9 cellular contexts compared by ENCODE assay signal in genomic region chr5:126594077-126594476, GRCh38. TPM values are rescaled to one million over a fixed set of nuclear protein-coding genes. Genes with fewer than 3 reads are reported as not detected.
DNase-seq lines count a peak whose midpoint lies in the region; ATAC-seq and TF ChIP-seq lines count a peak whose summit lies in the region.
"Had no signal": no experiment of that assay in that cellular context is flagged by ENCODE, and none has a peak within 500 bp of the region (broad histone marks: within the 10 kb centered on the region; RNA-seq: fewer than 3 reads in every experiment).

No MANE protein-coding gene starts in this region.

- H3K9me3 ChIP-seq in RWPE2 (ENCODE audit: severe bottlenecking) (no peaks in the 10 kb centered on the region), fibroblast of lung (ENCODE audit: control insufficient read depth, insufficient read depth, low read depth, low read length) (no peaks in the 10 kb centered on the region), prostate gland (no peaks in the 10 kb centered on the region), Karpas-422 (ENCODE audit: low read length) (no peaks in the 10 kb centered on the region)

- WGBS in prostate gland, result 19% methylated on average over 12 of the region's 12 CpGs

- peak overlapping the region; percentile 97 for H3K4me2 ChIP-seq in fibroblast of lung (ENCODE audit: extremely low read depth, insufficient read depth, low read length)
- no peak overlapping the region for H3K4me2 ChIP-seq in Karpas-422 (ENCODE audit: low read depth, low read length, poor library complexity, severe bottlenecking)

- no peaks in the 10 kb centered on the region for H4K20me1 ChIP-seq in fibroblast of lung (ENCODE audit: control insufficient read depth, extremely low read depth, insufficient read depth, low read length)
- no peaks in the 10 kb centered on the region for H4K20me1 ChIP-seq in Karpas-422 (ENCODE audit: insufficient read depth, low read depth, low read length)

- H3K27me3 ChIP-seq in RWPE2 (ENCODE audit: insufficient read depth, poor library complexity, severe bottlenecking) (no peaks in the 10 kb centered on the region), fibroblast of lung (ENCODE audit: control insufficient read depth, insufficient read depth, low read length) (no peaks in the 10 kb centered on the region), prostate gland (replicated peaks; ENCODE audit: insufficient read depth) (no peaks in the 10 kb centered on the region), Karpas-422 (ENCODE audit: low read length) (no peaks in the 10 kb centered on the region)

- TF ChIP-seq POLR2A in prostate gland (IDR thresholded peaks at IDR 0.05), result no peak

- H3K4me1 ChIP-seq in RWPE2 (ENCODE audit: insufficient read depth, poor library complexity, severe bottlenecking), result peaks cover 12% of the 10 kb centered on the region
- H3K4me1 ChIP-seq in fibroblast of lung (ENCODE audit: control insufficient read depth, extremely low read depth, insufficient read depth, low read length), result peaks cover 3% of the 10 kb centered on the region
- H3K4me1 ChIP-seq in prostate gland (replicated peaks), result no peaks in the 10 kb centered on the region
- no peaks in the 10 kb centered on the region for H3K4me1 ChIP-seq in Karpas-422 (ENCODE audit: low read length)

- H3K27ac ChIP-seq in RWPE2 (ENCODE audit: poor library complexity, severe bottlenecking) (peak overlapping the region; percentile 75), fibroblast of lung (ENCODE audit: insufficient read depth, low read length) (peak overlapping the region; percentile 39), prostate gland (peak overlapping the region; percentile 66 to 75), Karpas-422 (ENCODE audit: low read length) (no peak overlapping the region)
- H3K27ac ChIP-seq: HL-60 had no signal

- ATAC-seq in RWPE2 (ENCODE audit: low read depth) (no peak), HG03139 (IDR thresholded peaks at IDR 0.05; ENCODE audit: unreplicated experiment) (no peak)

- intact Hi-C loops in prostate gland (cut with DNase I), result no loop called here
- intact Hi-C loops in posterior cingulate gyrus (cut with DNase I), result no loop called here

- DNase-seq in Daoy (ENCODE audit: low read depth) (peak; percentile 10), RWPE2 (ENCODE audit: low spot score) (no peak), fibroblast of lung (ENCODE audit: low read depth in 2 of 2) (peak; percentile 20 to 39), prostate gland (ENCODE audit: low spot score) (peak; percentile 67), COR-L47 (lab: John Stamatoyannopoulos, UW) (no peak), posterior cingulate gyrus (no peak), Karpas-422 (no peak)

- H3K4me3 ChIP-seq in RWPE2 (ENCODE audit: severe bottlenecking) (peak overlapping the region; percentile 41), fibroblast of lung (replicated peaks in 1 of 4; ENCODE audit: control extremely low read depth in 1 of 4, insufficient read depth in 1 of 4, low read depth in 3 of 4, low read length in 4 of 4) (peak overlapping the region; percentile 69 to 72 (median 71)), prostate gland (peak overlapping the region; percentile 46 to 59), Karpas-422 (ENCODE audit: low read length) (no peak overlapping the region)

- TF ChIP-seq CTCF in RWPE2 (IDR thresholded peaks at IDR 0.05; ENCODE audit: poor library complexity, severe bottlenecking) (no peak), fibroblast of lung (conservative IDR thresholded peaks at IDR 0.05 in 1 of 2, IDR thresholded peaks at IDR 0.05 in 1 of 2; ENCODE audit: low read depth in 1 of 2, low read length in 2 of 2) (no peak), prostate gland (IDR thresholded peaks at IDR 0.05) (no peak)

- H3K36me3 ChIP-seq in RWPE2 (ENCODE audit: low read depth) (peaks cover 29% of the 10 kb centered on the region), fibroblast of lung (ENCODE audit: control insufficient read depth, insufficient read depth, low read length) (no peaks in the 10 kb centered on the region), prostate gland (no peaks in the 10 kb centered on the region), Karpas-422 (ENCODE audit: insufficient read depth, low read length) (no peaks in the 10 kb centered on the region)

- H3K79me2 ChIP-seq in fibroblast of lung (ENCODE audit: control insufficient read depth, insufficient read depth, low read length), result peaks cover 5% of the 10 kb centered on the region
- H3K79me2 ChIP-seq in Karpas-422 (ENCODE audit: low read length), result no peaks in the 10 kb centered on the region

- no peaks in the 10 kb centered on the region for H3K9me2 ChIP-seq in Karpas-422 (replicated peaks; ENCODE audit: insufficient read depth, low read length)

- H2AFZ ChIP-seq in fibroblast of lung (ENCODE audit: low read length), result peak overlapping the region; percentile 65
- no peak overlapping the region for H2AFZ ChIP-seq in Karpas-422 (ENCODE audit: low read length)

- no peak overlapping the region for H3K9ac ChIP-seq in fibroblast of lung (ENCODE audit: insufficient read depth, low read length)
- no peak overlapping the region for H3K9ac ChIP-seq in Karpas-422 (ENCODE audit: low read length)

RNA-seq across cellular contexts. Expression of gene ALDH7A1, which starts 0.9 kb away (rescaled TPM):
- 27.4 and 31.8 TPM in 2 replicates for total RNA-seq in Daoy (2014; rRNA removed; shearing (Covaris generic))
- total RNA-seq in fibroblast of lung, result 39.5 and 44.8 TPM in 2 replicates
- 53.3 and 74.9 TPM in 2 replicates for polyA plus RNA-seq in fibroblast of lung
- polyA plus RNA-seq in fibroblast of lung (2012), result 64.1 and 89.7 TPM in 2 replicates
- 58.5 and 59.1 TPM in 2 replicates for polyA minus RNA-seq in fibroblast of lung (ENCODE audit: low replicate concordance)
- total RNA-seq in prostate gland, result 10 to 100 TPM; 59.8 to 62.7 TPM
- total RNA-seq in Karpas-422 (2014; rRNA removed; shearing (Covaris generic); ENCODE audit: low replicate concordance), result not detected in 2 replicates

RNA-seq across cellular contexts. Expression of gene PHAX, which starts 6.7 kb away (rescaled TPM):
- 62.9 and 85.0 TPM in 2 replicates for total RNA-seq in Daoy (2014; rRNA removed; shearing (Covaris generic))
- total RNA-seq in fibroblast of lung, result 51.4 and 54.5 TPM in 2 replicates
- 103 TPM in 2 replicates for polyA plus RNA-seq in fibroblast of lung
- 54.4 and 60.6 TPM in 2 replicates for polyA plus RNA-seq in fibroblast of lung (2012)
- 13.9 and 25.3 TPM in 2 replicates for polyA minus RNA-seq in fibroblast of lung (ENCODE audit: low replicate concordance)
- total RNA-seq in prostate gland, result 10 to 100 TPM; 22.2 to 40.7 TPM
- total RNA-seq in Karpas-422 (2014; rRNA removed; shearing (Covaris generic); ENCODE audit: low replicate concordance), result 15.2 and 26.1 TPM in 2 replicates

Comparison
In these comparisons a context has a peak if more than half of its experiments do, and no peak if none do; other contexts are left out.
1. DNase-seq: peak in Daoy (single experiment), fibroblast of lung (2 of 2) and prostate gland (single experiment); none in RWPE2 (single experiment), COR-L47 (single experiment), posterior cingulate gyrus (0 of 10) and Karpas-422 (single experiment).
2. RNA of gene ALDH7A1, which starts 0.9 kb away (total RNA-seq): 59.8 to 62.7 TPM in prostate gland, 39.5 to 44.8 TPM in fibroblast of lung and 27.4 to 31.8 TPM in Daoy; not detected in Karpas-422; every median in the first group is over 10 times any median in the second.